ENCODE assay signal across 9 cellular contexts in genomic region chr15:52652984-52653383, GRCh38.
A peak's percentile ranks its signal among the peaks of the same experiment; 100 is the strongest.
DNase-seq lines count a peak whose midpoint lies in the region; ATAC-seq and TF ChIP-seq lines count a peak whose summit lies in the region.
"Had no signal": no experiment of that assay in that cellular context is flagged by ENCODE, and none has a peak within 500 bp of the region (broad histone marks: within the 10 kb centered on the region; RNA-seq: fewer than 3 reads in every experiment).

No MANE protein-coding gene starts in this region.

- no peaks in the 10 kb centered on the region for H3K9me3 ChIP-seq in muscle layer of duodenum (ENCODE audit: control insufficient read depth in 1 of 2, low read length in 2 of 2)

- H3K27ac ChIP-seq in 22Rv1 (peak overlapping the region; percentile 49), muscle layer of duodenum (ENCODE audit: low read length) (peak overlapping the region; percentile 19)

- TF ChIP-seq CTCF in 22Rv1 (IDR thresholded peaks at IDR 0.05) (no peak), LNCaP clone FGC (IDR thresholded peaks at IDR 0.05; ENCODE audit: control insufficient read depth, extremely low read depth, insufficient read depth) (no peak), choroid plexus epithelial cell (conservative IDR thresholded peaks at IDR 0.05; ENCODE audit: low read depth, low read length) (no peak)

- DNase-seq in LNCaP clone FGC (ENCODE audit: low read depth) (no peak), choroid plexus epithelial cell (ENCODE audit: low read depth) (peak; percentile 79), activated T-cell treated with anti-CD3 and anti-CD28 coated beads for 4 hours (no peak), anterior cingulate cortex (lab: John Stamatoyannopoulos, UW) (no peak), NCI-H510A (lab: John Stamatoyannopoulos, UW) (no peak)
- DNase-seq: activated CD4-positive, CD25-positive, alpha-beta regulatory T cell had no signal

- H3K36me3 ChIP-seq in muscle layer of duodenum (ENCODE audit: control insufficient read depth in 1 of 2, insufficient read depth in 2 of 2, low read length in 2 of 2): peaks cover 3 to 10% of the 10 kb centered on the region in 2 donors

- peaks cover 14 to 40% of the 10 kb centered on the region in 2 donors for H3K4me1 ChIP-seq in muscle layer of duodenum (ENCODE audit: control insufficient read depth in 1 of 2, insufficient read depth in 2 of 2, low read length in 2 of 2)

- no peak for ATAC-seq in GM18868 (IDR thresholded peaks at IDR 0.05; ENCODE audit: unreplicated experiment)

- no peaks in the 10 kb centered on the region for H3K27me3 ChIP-seq in muscle layer of duodenum (ENCODE audit: low read depth, low read length)

- 0 out of 2 replicates have a peak overlapping the region, but pooled peaks have one; percentile 1 for H3K4me3 ChIP-seq in LNCaP clone FGC (ENCODE audit: low read depth, low read length)
- no peak overlapping the region for H3K4me3 ChIP-seq in choroid plexus epithelial cell (ENCODE audit: low read depth, low read length)
- no peak overlapping the region for H3K4me3 ChIP-seq in muscle layer of duodenum (ENCODE audit: low read depth in 1 of 2, low read length in 2 of 2)
